ENCODE assay signal across 8 cellular contexts in genomic region chr11:119381186-119381988, GRCh38.
DNase-seq lines count a peak whose midpoint lies in the region; ATAC-seq lines count a peak whose summit lies in the region.

TSS of gene USP2 (minus strand) at chr11:119381690. CDS start at chr11:119373480, 8,210 bp downstream.

- DNase-seq in C1 segment of cervical spinal cord (lab: John Stamatoyannopoulos, UW): peak; percentile 69 to 97 (median 92)
- peak; percentile 98 for DNase-seq in NCI-H69 (lab: John Stamatoyannopoulos, UW)
- DNase-seq in activated CD4-positive, alpha-beta T cell treated with anti-CD3 and anti-CD28 coated beads, Interleukin-2, amount 50 U/mL, for 1 hour: peak; percentile 98
- peak; percentile 83 for DNase-seq in cortex of kidney (lab: John Stamatoyannopoulos, UW)
- peak; percentile 98 for DNase-seq in left kidney (ENCODE audit: low read depth, low spot score)
- peak; percentile 96 to 97 for DNase-seq in stimulated activated CD4-positive, alpha-beta T cell treated with anti-CD3 and anti-CD28 coated beads, Interleukin-1b, Interleukin-23, amount 100 ng/mL, for 4 hours (ENCODE audit: low read depth in 2 of 2)

- ATAC-seq in GM19395 (IDR thresholded peaks at IDR 0.05; ENCODE audit: unreplicated experiment) (peak; percentile 95), HG03521 (IDR thresholded peaks at IDR 0.05; ENCODE audit: unreplicated experiment) (peak; percentile 98)

Comparison
In these comparisons a context has a peak if more than half of its experiments do, and no peak if none do; other contexts are left out.
1. Peak in every context shown above with its lines: DNase-seq and ATAC-seq.